Comparison of ENCODE assay signal across 17 cellular contexts in the genomic region with DNA sequence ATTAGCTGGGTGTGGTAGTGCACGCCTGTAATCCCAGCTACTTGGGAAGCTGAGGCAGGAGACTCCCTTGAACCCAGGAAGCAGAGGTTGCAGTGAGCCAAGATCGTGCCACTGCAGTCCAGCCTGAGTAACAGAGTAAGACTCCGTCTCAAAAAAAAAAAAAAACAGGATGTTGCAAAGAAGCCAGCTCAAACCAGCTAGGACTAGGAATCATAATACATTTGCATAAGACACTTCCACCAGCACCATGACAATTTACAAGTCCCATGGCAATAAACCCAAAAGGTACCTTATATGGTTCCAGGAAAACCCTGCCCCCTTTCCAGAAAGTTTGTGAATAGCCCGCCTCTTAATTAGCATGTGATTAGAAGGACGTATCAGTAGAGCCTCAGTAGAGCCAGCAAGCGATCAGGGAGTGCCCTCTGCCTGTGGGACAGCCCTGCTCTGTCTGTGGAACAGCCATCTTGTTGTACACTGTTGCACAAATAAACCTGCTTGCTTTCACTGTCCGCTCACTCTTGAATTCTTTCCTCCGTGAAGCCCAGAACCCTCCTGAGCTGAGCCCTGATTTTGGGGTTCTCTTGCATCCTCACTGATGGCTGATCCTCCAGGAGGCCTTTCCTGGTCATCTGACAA. TPM values are rescaled to one million over a fixed set of nuclear protein-coding genes. Genes with fewer than 3 reads are reported as not detected.
DNase-seq lines count a peak whose midpoint lies in the region; ATAC-seq, FAIRE-seq and TF ChIP-seq lines count a peak whose summit lies in the region.
"Had no signal": no experiment of that assay in that cellular context is flagged by ENCODE, and none has a peak within 500 bp of the region (broad histone marks: within the 10 kb centered on the region; RNA-seq: fewer than 3 reads in every experiment).

No MANE protein-coding gene starts in this region.

- H3K36me3 Mint-ChIP-seq in activated CD4-positive, alpha-beta memory T cell treated with anti-CD3 and anti-CD28 coated beads for 36 hours = no peaks in the 10 kb centered on the region
- no peaks in the 10 kb centered on the region for H3K36me3 Mint-ChIP-seq in activated CD4-positive, alpha-beta memory T cell treated with anti-CD3 and anti-CD28 coated beads, Interleukin-2, amount 10 ng/mL, durations not matched to agents 7 days and 5 days (ENCODE audit: low read depth)

- H3K4me3 Mint-ChIP-seq in activated CD4-positive, alpha-beta memory T cell treated with anti-CD3 and anti-CD28 coated beads for 36 hours = no peak overlapping the region
- no peak overlapping the region for H3K4me3 Mint-ChIP-seq in activated CD4-positive, alpha-beta memory T cell treated with anti-CD3 and anti-CD28 coated beads, Interleukin-2, amount 10 ng/mL, durations not matched to agents 7 days and 5 days

- H3F3A ChIP-seq in smooth muscle cell (ENCODE audit: low read depth) = no peaks in the 10 kb centered on the region

- H3K27ac Mint-ChIP-seq in activated CD4-positive, alpha-beta memory T cell treated with anti-CD3 and anti-CD28 coated beads for 36 hours = no peak overlapping the region
- H3K27ac Mint-ChIP-seq in activated CD4-positive, alpha-beta memory T cell treated with anti-CD3 and anti-CD28 coated beads, Interleukin-2, amount 10 ng/mL, durations not matched to agents 7 days and 5 days = no peak overlapping the region

- no peak overlapping the region for H3K18ac ChIP-seq in trophoblast cell (ENCODE audit: low read length)

- TF ChIP-seq CTCF in GM12878 (IDR thresholded peaks at IDR 0.05 in 2 of 3, conservative IDR thresholded peaks at IDR 0.05 in 1 of 3; ENCODE audit: control insufficient read depth in 2 of 3, extremely low read depth in 1 of 3, insufficient read depth in 1 of 3, low read depth in 3 of 3, low read length in 3 of 3) = peak; percentile 10 to 19 (median 17); a peak in 4 of 6 replicates
- no peak for TF ChIP-seq CTCF in smooth muscle cell (IDR thresholded peaks at IDR 0.05; ENCODE audit: borderline replicate concordance, insufficient read depth, poor library complexity, severe bottlenecking)

- intact Hi-C loops in activated CD4-positive, alpha-beta memory T cell treated with anti-CD3 and anti-CD28 coated beads for 36 hours (cut with micrococcal nuclease) = no loop called here
- intact Hi-C loops in GM12878 (cut with micrococcal nuclease; ENCODE audit: unreplicated experiment) = no loop called here

- H2BK120ac ChIP-seq in trophoblast cell (ENCODE audit: insufficient read depth, low read length, poor library complexity) = peak overlapping the region; percentile 63

- POLR2A ChIA-PET in activated CD4-positive, alpha-beta memory T cell treated with anti-CD3 and anti-CD28 coated beads for 36 hours (lab: Charles Lee) = interaction anchor here (0.6 kb wide), 1 partner anchor 71 kb away, joined by 3 read pairs; no protein-coding TSS in a partner anchor
- POLR2A ChIA-PET in activated CD4-positive, alpha-beta memory T cell treated with anti-CD3 and anti-CD28 coated beads, Interleukin-2, amount 10 ng/mL, durations not matched to agents 7 days and 5 days (lab: Charles Lee) = no interaction called here
- POLR2A ChIA-PET in GM12878 (lab: Charles Lee) = interaction anchor here (0.6 kb wide), 1 partner anchor 16 kb away, joined by 4 read pairs; no protein-coding TSS in a partner anchor

- peaks cover 3% of the 10 kb centered on the region for H3K4me1 Mint-ChIP-seq in activated CD4-positive, alpha-beta memory T cell treated with anti-CD3 and anti-CD28 coated beads for 36 hours (ENCODE audit: low read depth)
- H3K4me1 Mint-ChIP-seq in activated CD4-positive, alpha-beta memory T cell treated with anti-CD3 and anti-CD28 coated beads, Interleukin-2, amount 10 ng/mL, durations not matched to agents 7 days and 5 days = peaks cover 4% of the 10 kb centered on the region

- H2BK5ac ChIP-seq in trophoblast cell (ENCODE audit: low read depth, low read length, poor library complexity) = peak overlapping the region; percentile 66

- H3K27ac ChIP-seq in GM12878 (ENCODE audit: control insufficient read depth, insufficient read depth) (no peak overlapping the region), trophoblast cell (ENCODE audit: low read depth, low read length) (no peak overlapping the region), smooth muscle cell (ENCODE audit: low read depth) (no peak overlapping the region)
- H3K27ac ChIP-seq: colonic mucosa, thoracic aorta, WERI-Rb-1 had no signal

- H3K27me3 Mint-ChIP-seq in activated CD4-positive, alpha-beta memory T cell treated with anti-CD3 and anti-CD28 coated beads for 36 hours = no peaks in the 10 kb centered on the region
- no peaks in the 10 kb centered on the region for H3K27me3 Mint-ChIP-seq in activated CD4-positive, alpha-beta memory T cell treated with anti-CD3 and anti-CD28 coated beads, Interleukin-2, amount 10 ng/mL, durations not matched to agents 7 days and 5 days

- H3K4me3 ChIP-seq in GM12878 (no peak overlapping the region), trophoblast cell (ENCODE audit: low read depth, low read length) (no peak overlapping the region), smooth muscle cell (no peak overlapping the region)
- H3K4me3 ChIP-seq: colonic mucosa, thoracic aorta had no signal

- CTCF ChIA-PET in activated CD4-positive, alpha-beta memory T cell treated with anti-CD3 and anti-CD28 coated beads for 36 hours (lab: Charles Lee) = no interaction called here
- CTCF ChIA-PET in activated CD4-positive, alpha-beta memory T cell treated with anti-CD3 and anti-CD28 coated beads, Interleukin-2, amount 10 ng/mL, durations not matched to agents 7 days and 5 days (lab: Charles Lee) = interaction anchor here (1.8 kb wide), 1 partner anchor 10 kb away, joined by 4 read pairs; no protein-coding TSS in a partner anchor
- CTCF ChIA-PET in GM12878 (lab: Yijun Ruan, JAX) = interaction anchor here (1.6 kb wide), 1 partner anchor 31 kb away, joined by 4 read pairs; a partner anchor contains a TSS

- H3K9me3 ChIP-seq in GM12878 (replicated peaks; ENCODE audit: control insufficient read depth, insufficient read depth, low read length) (no peaks in the 10 kb centered on the region), trophoblast cell (ENCODE audit: insufficient read depth, low read depth, low read length) (no peaks in the 10 kb centered on the region), smooth muscle cell (replicated peaks; ENCODE audit: low read depth) (no peaks in the 10 kb centered on the region)
- H3K9me3 ChIP-seq: colonic mucosa, thoracic aorta had no signal

- no TSS peak for BruUV-seq in GM12878 (replicated peaks; lab: Mats Ljungman, UMichigan)

- H4K20me1 ChIP-seq in GM12878 (ENCODE audit: control insufficient read depth, insufficient read depth) (no peaks in the 10 kb centered on the region), smooth muscle cell (ENCODE audit: low read depth) (no peaks in the 10 kb centered on the region)

- no peaks in the 10 kb centered on the region for H3K79me2 ChIP-seq in GM12878 (ENCODE audit: control insufficient read depth, insufficient read depth, low read length)
- H3K79me2 ChIP-seq in trophoblast cell (ENCODE audit: control insufficient read depth, insufficient read depth, low read length, poor library complexity) = peaks cover 2% of the 10 kb centered on the region
- no peaks in the 10 kb centered on the region for H3K79me2 ChIP-seq in smooth muscle cell (ENCODE audit: low read depth)

- SMC1A ChIA-PET in GM12878 (lab: Charles Lee; ENCODE audit: uncharacterized antibody, unreplicated experiment) = interaction anchor here (0.6 kb wide), 1 partner anchor 13 kb away, joined by 3 read pairs; no protein-coding TSS in a partner anchor

- no peak for FAIRE-seq in GM12878 (lab: Jason Lieb, UNC)

- peak overlapping the region; percentile 15 for H2AK5ac ChIP-seq in trophoblast cell (ENCODE audit: low read length)

- H3K36me3 ChIP-seq in GM12878 (ENCODE audit: control insufficient read depth in 2 of 2, insufficient read depth in 2 of 2, low read length in 1 of 2) (no peaks in the 10 kb centered on the region), trophoblast cell (ENCODE audit: control insufficient read depth in 1 of 2, insufficient read depth in 2 of 2, low read length in 2 of 2) (no peaks in the 10 kb centered on the region), smooth muscle cell (ENCODE audit: low read depth) (no peaks in the 10 kb centered on the region)
- H3K36me3 ChIP-seq: colonic mucosa, thoracic aorta, WERI-Rb-1 had no signal

- H3K4me2 ChIP-seq in GM12878 (ENCODE audit: control insufficient read depth, insufficient read depth) (no peak overlapping the region), trophoblast cell (ENCODE audit: low read length) (no peak overlapping the region), smooth muscle cell (no peak overlapping the region)

- ATAC-seq in GM12878 (peak; percentile 61), HG02571 (IDR thresholded peaks at IDR 0.05; ENCODE audit: unreplicated experiment) (no peak)

- 24% methylated on average over 8 of the region's 8 CpGs for WGBS in GM12878 (ENCODE audit: insufficient coverage, insufficient replicate concordance, low lambda C conversion rate, missing lambda C conversion rate)
- no CpG with 5 or more reads among the region's 8 CpGs for WGBS in trophoblast cell (ENCODE audit: extremely low coverage, insufficient coverage, insufficient read length)
- WGBS in smooth muscle cell (ENCODE audit: low lambda C conversion rate) = 88% methylated on average over 8 of the region's 8 CpGs

- H4K91ac ChIP-seq in trophoblast cell (ENCODE audit: low read depth, low read length) = peak overlapping the region; percentile 57

- peak overlapping the region; percentile 82 for H3K14ac ChIP-seq in trophoblast cell (ENCODE audit: low read length)

- H4K12ac ChIP-seq in trophoblast cell (ENCODE audit: low read depth, low read length) = no peak overlapping the region

- no peaks in the 10 kb centered on the region; a peak in 1 of 4 replicates for H3K27me3 ChIP-seq in GM12878 (replicated peaks in 1 of 2; ENCODE audit: control insufficient read depth in 2 of 2, insufficient read depth in 2 of 2, low read length in 1 of 2)
- H3K27me3 ChIP-seq in trophoblast cell (ENCODE audit: insufficient read depth, low read length) = no peaks in the 10 kb centered on the region
- no peaks in the 10 kb centered on the region for H3K27me3 ChIP-seq in smooth muscle cell (ENCODE audit: low read depth)
- H3K27me3 ChIP-seq: colonic mucosa had no signal

- H3K79me1 ChIP-seq in trophoblast cell (ENCODE audit: low read length) = peaks cover 28% of the 10 kb centered on the region

- no peak overlapping the region for H3K9ac ChIP-seq in GM12878 (ENCODE audit: control insufficient read depth, insufficient read depth, low read length)
- H3K9ac ChIP-seq in trophoblast cell (ENCODE audit: low read length) = no peak overlapping the region
- no peak overlapping the region for H3K9ac ChIP-seq in smooth muscle cell (ENCODE audit: low read depth)

- in situ Hi-C loops in GM12878 (cut with MboI) = no loop called here

- H2BK12ac ChIP-seq in trophoblast cell (ENCODE audit: low read length) = no peak overlapping the region

- H3K23ac ChIP-seq in trophoblast cell (ENCODE audit: low read length) = no peak overlapping the region

- H3K4ac ChIP-seq in trophoblast cell (ENCODE audit: low read depth, low read length) = no peak overlapping the region

- RAD21 ChIA-PET in GM12878 (lab: Charles Lee; ENCODE audit: unreplicated experiment) = no interaction called here

- H2AFZ ChIP-seq in GM12878 (ENCODE audit: control insufficient read depth, low read depth, low read length) (no peak overlapping the region), trophoblast cell (ENCODE audit: insufficient read depth, low read length, poor library complexity) (no peak overlapping the region), smooth muscle cell (ENCODE audit: low read depth) (no peak overlapping the region)

- no peak for TF ChIP-seq POLR2A in GM12878 (IDR thresholded peaks at IDR 0.05; ENCODE audit: low read depth, low read length)

- DNase-seq in activated CD4-positive, alpha-beta memory T cell treated with anti-CD3 and anti-CD28 coated beads for 36 hours = peak; percentile 31
- no peak for DNase-seq in activated CD4-positive, alpha-beta memory T cell treated with anti-CD3 and anti-CD28 coated beads, Interleukin-2, amount 10 ng/mL, durations not matched to agents 7 days and 5 days
- peak; percentile 19 for DNase-seq in M059J (ENCODE audit: low read depth)
- DNase-seq in GM12878 (ENCODE audit: low read depth, low spot score) = no peak
- DNase-seq in trophoblast cell = peak in 1 of 2 donors; percentile 49
- no peak for DNase-seq in NCI-H1436 treated with DMSO at 0.1 percent for 48 hours (lab: John Stamatoyannopoulos, UW)
- DNase-seq in smooth muscle cell (lab: John Stamatoyannopoulos, UW; ENCODE audit: unreplicated experiment) = no peak
- DNase-seq: amygdala, colonic mucosa, mesenchymal stem cell, NCI-H187, NCI-H82, occipital lobe, SHP77, WERI-Rb-1 had no signal

- H3K9me3 Mint-ChIP-seq in activated CD4-positive, alpha-beta memory T cell treated with anti-CD3 and anti-CD28 coated beads for 36 hours = no peaks in the 10 kb centered on the region
- no peaks in the 10 kb centered on the region for H3K9me3 Mint-ChIP-seq in activated CD4-positive, alpha-beta memory T cell treated with anti-CD3 and anti-CD28 coated beads, Interleukin-2, amount 10 ng/mL, durations not matched to agents 7 days and 5 days

- H3K4me1 ChIP-seq in GM12878 (ENCODE audit: control insufficient read depth, insufficient read depth, low read length) = peaks cover 10% of the 10 kb centered on the region; the same call in 1 of the 2 replicates
- peaks cover 10 to 23% of the 10 kb centered on the region in 2 experiments for H3K4me1 ChIP-seq in trophoblast cell (ENCODE audit: control insufficient read depth in 1 of 2, insufficient read depth in 2 of 2, low read length in 2 of 2)
- no peaks in the 10 kb centered on the region for H3K4me1 ChIP-seq in smooth muscle cell (ENCODE audit: low read depth)
- H3K4me1 ChIP-seq: colonic mucosa had no signal

- H4K8ac ChIP-seq in trophoblast cell (ENCODE audit: low read depth, low read length) = peak overlapping the region; percentile 63

- TF ChIP-seq EP300 in GM12878 (IDR thresholded peaks at IDR 0.05; ENCODE audit: borderline replicate concordance in 1 of 2, control insufficient read depth in 1 of 2, low read depth in 2 of 2, low read length in 2 of 2) = no peak

- TF ChIP-seq RAD21 in GM12878 (IDR thresholded peaks at IDR 0.05; ENCODE audit: insufficient read depth, low read depth, low read length) = peak; percentile 41; the same call in 1 of the 2 replicates

RNA-seq across cellular contexts. Expression of a gene that starts 14.1 kb away (rescaled TPM):
- not detected for total RNA-seq in activated CD4-positive, alpha-beta memory T cell treated with anti-CD3 and anti-CD28 coated beads for 36 hours
- not detected for total RNA-seq in activated CD4-positive, alpha-beta memory T cell treated with anti-CD3 and anti-CD28 coated beads, Interleukin-2, amount 10 ng/mL, durations not matched to agents 7 days and 5 days
- total RNA-seq in M059J (2014; rRNA removed; shearing (Covaris generic)) = 1.1 and 3.5 TPM in 2 replicates
- not detected in 2 replicates for total RNA-seq in GM12878 (2013; cell fraction: nucleolus; rRNA removed)
- total RNA-seq in GM12878 (2014; rRNA removed) (0.06 TPM in 1 of 2 replicates, not detected in the other), GM12878 (2014; rRNA removed; fragmentation: Illumina TruSeq; extraction: Trizol) (0.04 TPM in 1 of 2 replicates, not detected in the other), GM12878 (2021) (0.28 and 0.88 TPM in 2 replicates), smooth muscle cell (0.40 and 0.67 TPM in 2 replicates)
- not detected for polyA plus RNA-seq in GM12878 (2011; ENCODE audit: low read depth)
- polyA plus RNA-seq in GM12878 (2011; rRNA removed) (0.26 TPM in 1 of 2 replicates, not detected in the other), GM12878 (2014; fragmentation: Illumina TruSeq; extraction: Trizol) (0.09 TPM in 1 of 2 replicates, not detected in the other), GM12878 (2014; fragmentation: Nextera tagmentation; extraction: Ambion mirVana) (not detected), GM12878 (2014; rRNA removed) (0.03 and 0.08 TPM in 2 replicates), GM12878 (2016; fragmentation: Nextera tagmentation; extraction: Ambion mirVana) (under 1 TPM; 0.43 to 0.78 TPM), smooth muscle cell (9.9 and 22.2 TPM in 2 replicates)
- polyA plus RNA-seq in GM12878 (2011; cell fraction: cytosol; rRNA removed) = 0.12 and 0.22 TPM in 2 replicates
- polyA plus RNA-seq in GM12878 (2011; cell fraction: nucleus; rRNA removed) = 0.01 and 0.10 TPM in 2 replicates
- not detected in 2 replicates for polyA plus RNA-seq in GM12878 (2012)
- polyA minus RNA-seq in GM12878 (2011; rRNA and poly(A)+ RNA removed) = not detected in 2 replicates
- 1.0 TPM in 1 of 2 replicates, not detected in the other for polyA minus RNA-seq in GM12878 (2011; cell fraction: cytosol; rRNA and poly(A)+ RNA removed)
- polyA minus RNA-seq in GM12878 (2011; cell fraction: nucleus; rRNA and poly(A)+ RNA removed) = 0.10 TPM in 1 of 2 replicates, not detected in the other
- 36.2 and 40.7 TPM in 2 replicates for polyA plus RNA-seq in trophoblast cell (2013)

RNA-seq across cellular contexts. Expression of a gene that starts 18.0 kb away (rescaled TPM):
- not detected for total RNA-seq in activated CD4-positive, alpha-beta memory T cell treated with anti-CD3 and anti-CD28 coated beads for 36 hours
- not detected for total RNA-seq in activated CD4-positive, alpha-beta memory T cell treated with anti-CD3 and anti-CD28 coated beads, Interleukin-2, amount 10 ng/mL, durations not matched to agents 7 days and 5 days
- total RNA-seq in M059J (2014; rRNA removed; shearing (Covaris generic)) = not detected in 2 replicates
- total RNA-seq in GM12878 (2013; cell fraction: nucleolus; rRNA removed) = not detected in 2 replicates
- total RNA-seq in GM12878 (2014; rRNA removed) (0.38 and 1.2 TPM in 2 replicates), GM12878 (2014; rRNA removed; fragmentation: Illumina TruSeq; extraction: Trizol) (0.27 and 0.28 TPM in 2 replicates), GM12878 (2021) (0.32 and 0.49 TPM in 2 replicates), smooth muscle cell (not detected in 2 replicates)
- polyA plus RNA-seq in GM12878 (2011; ENCODE audit: low read depth) = not detected
- polyA plus RNA-seq in GM12878 (2011; rRNA removed) (0.07 TPM in 1 of 2 replicates, not detected in the other), GM12878 (2014; fragmentation: Illumina TruSeq; extraction: Trizol) (0.34 TPM in 1 of 2 replicates, not detected in the other), GM12878 (2014; fragmentation: Nextera tagmentation; extraction: Ambion mirVana) (under 1 TPM in 1 of 2 experiments, not detected in 1; 0.24 TPM), GM12878 (2014; rRNA removed) (0.23 and 1.1 TPM in 2 replicates), GM12878 (2016; fragmentation: Nextera tagmentation; extraction: Ambion mirVana) (1 to 10 TPM in 1 of 2 experiments, under 1 TPM in 1; 0.95 to 2.4 TPM), smooth muscle cell (not detected in 2 replicates)
- polyA plus RNA-seq in GM12878 (2011; cell fraction: cytosol; rRNA removed) = 0.09 and 0.15 TPM in 2 replicates
- polyA plus RNA-seq in GM12878 (2011; cell fraction: nucleus; rRNA removed) = 0.26 TPM in 1 of 2 replicates, not detected in the other
- not detected in 2 replicates for polyA plus RNA-seq in GM12878 (2012)
- polyA minus RNA-seq in GM12878 (2011; rRNA and poly(A)+ RNA removed) = not detected in 2 replicates
- polyA minus RNA-seq in GM12878 (2011; cell fraction: cytosol; rRNA and poly(A)+ RNA removed) = not detected in 2 replicates
- polyA minus RNA-seq in GM12878 (2011; cell fraction: nucleus; rRNA and poly(A)+ RNA removed) = not detected in 2 replicates
- 0.41 and 0.61 TPM in 2 replicates for polyA plus RNA-seq in trophoblast cell (2013)
- total RNA-seq: colonic mucosa, occipital lobe had no signal

RNA-seq across cellular contexts. Expression of a gene that starts 29.1 kb away (rescaled TPM):
- total RNA-seq in activated CD4-positive, alpha-beta memory T cell treated with anti-CD3 and anti-CD28 coated beads for 36 hours = 10 to 100 TPM; 17.8 to 18.5 TPM
- 10 to 100 TPM; 25.8 to 28.0 TPM for total RNA-seq in activated CD4-positive, alpha-beta memory T cell treated with anti-CD3 and anti-CD28 coated beads, Interleukin-2, amount 10 ng/mL, durations not matched to agents 7 days and 5 days
- 16.5 and 16.7 TPM in 2 replicates for total RNA-seq in M059J (2014; rRNA removed; shearing (Covaris generic))
- total RNA-seq in GM12878 (2013; cell fraction: nucleolus; rRNA removed) = 11.7 and 16.2 TPM in 2 replicates
- total RNA-seq in GM12878 (2014; rRNA removed) (15.7 and 18.1 TPM in 2 replicates), GM12878 (2014; rRNA removed; fragmentation: Illumina TruSeq; extraction: Trizol) (14.0 and 15.4 TPM in 2 replicates), GM12878 (2021) (18.4 and 20.1 TPM in 2 replicates), smooth muscle cell (4.9 and 5.7 TPM in 2 replicates)
- polyA plus RNA-seq in GM12878 (2011; ENCODE audit: low read depth) = 8.2 TPM
- polyA plus RNA-seq in GM12878 (2011; rRNA removed) (0.82 and 2.2 TPM in 2 replicates), GM12878 (2014; fragmentation: Illumina TruSeq; extraction: Trizol) (4.7 and 9.3 TPM in 2 replicates), GM12878 (2014; fragmentation: Nextera tagmentation; extraction: Ambion mirVana) (1 to 10 TPM; 4.3 to 7.1 TPM), GM12878 (2014; rRNA removed) (10.7 and 12.3 TPM in 2 replicates), GM12878 (2016; fragmentation: Nextera tagmentation; extraction: Ambion mirVana) (10 to 100 TPM; 15.4 to 17.2 TPM), smooth muscle cell (9.4 and 11.9 TPM in 2 replicates)
- polyA plus RNA-seq in GM12878 (2011; cell fraction: cytosol; rRNA removed) = 5.1 and 5.4 TPM in 2 replicates
- 8.8 and 11.9 TPM in 2 replicates for polyA plus RNA-seq in GM12878 (2011; cell fraction: nucleus; rRNA removed)
- polyA plus RNA-seq in GM12878 (2012) = 15.6 and 15.7 TPM in 2 replicates
- 2.3 and 5.2 TPM in 2 replicates for polyA minus RNA-seq in GM12878 (2011; rRNA and poly(A)+ RNA removed)
- 2.4 and 7.6 TPM in 2 replicates for polyA minus RNA-seq in GM12878 (2011; cell fraction: cytosol; rRNA and poly(A)+ RNA removed)
- 4.0 and 7.3 TPM in 2 replicates for polyA minus RNA-seq in GM12878 (2011; cell fraction: nucleus; rRNA and poly(A)+ RNA removed)
- polyA plus RNA-seq in trophoblast cell (2013) = 15.3 and 15.9 TPM in 2 replicates

RNA-seq across cellular contexts. Expression of a gene that starts 30.2 kb away (rescaled TPM):
- total RNA-seq in activated CD4-positive, alpha-beta memory T cell treated with anti-CD3 and anti-CD28 coated beads for 36 hours = 1 to 10 TPM; 2.9 to 3.1 TPM
- total RNA-seq in activated CD4-positive, alpha-beta memory T cell treated with anti-CD3 and anti-CD28 coated beads, Interleukin-2, amount 10 ng/mL, durations not matched to agents 7 days and 5 days = 10 to 100 TPM; 20.9 TPM
- total RNA-seq in M059J (2014; rRNA removed; shearing (Covaris generic)) = not detected in 2 replicates
- 0.15 TPM in 2 replicates for total RNA-seq in GM12878 (2013; cell fraction: nucleolus; rRNA removed)
- total RNA-seq in GM12878 (2014; rRNA removed) (0.65 and 0.73 TPM in 2 replicates), GM12878 (2014; rRNA removed; fragmentation: Illumina TruSeq; extraction: Trizol) (0.32 and 0.54 TPM in 2 replicates), GM12878 (2021) (2.4 and 2.5 TPM in 2 replicates), smooth muscle cell (not detected in 2 replicates)
- polyA plus RNA-seq in GM12878 (2011; ENCODE audit: low read depth) = 0.68 TPM
- polyA plus RNA-seq in GM12878 (2011; rRNA removed) (0.06 and 0.15 TPM in 2 replicates), GM12878 (2014; fragmentation: Illumina TruSeq; extraction: Trizol) (0.19 and 2.0 TPM in 2 replicates), GM12878 (2014; fragmentation: Nextera tagmentation; extraction: Ambion mirVana) (under 1 TPM in 1 of 2 experiments, not detected in 1; 0.09 TPM), GM12878 (2014; rRNA removed) (2.2 and 3.1 TPM in 2 replicates), GM12878 (2016; fragmentation: Nextera tagmentation; extraction: Ambion mirVana) (under 1 TPM; 0.04 to 0.25 TPM), smooth muscle cell (not detected in 2 replicates)
- 0.12 and 0.15 TPM in 2 replicates for polyA plus RNA-seq in GM12878 (2011; cell fraction: cytosol; rRNA removed)
- 0.12 and 0.34 TPM in 2 replicates for polyA plus RNA-seq in GM12878 (2011; cell fraction: nucleus; rRNA removed)
- 1.2 and 1.7 TPM in 2 replicates for polyA plus RNA-seq in GM12878 (2012)
- polyA minus RNA-seq in GM12878 (2011; rRNA and poly(A)+ RNA removed) = 0.05 TPM in 1 of 2 replicates, not detected in the other
- not detected in 2 replicates for polyA minus RNA-seq in GM12878 (2011; cell fraction: cytosol; rRNA and poly(A)+ RNA removed)
- 0.10 TPM in 1 of 2 replicates, not detected in the other for polyA minus RNA-seq in GM12878 (2011; cell fraction: nucleus; rRNA and poly(A)+ RNA removed)
- 1.4 and 1.5 TPM in 2 replicates for polyA plus RNA-seq in trophoblast cell (2013)
- total RNA-seq: occipital lobe had no signal

RNA-seq across cellular contexts. Expression of a gene that starts 32.8 kb away (rescaled TPM):
- 10 to 100 TPM; 17.0 to 17.4 TPM for total RNA-seq in activated CD4-positive, alpha-beta memory T cell treated with anti-CD3 and anti-CD28 coated beads for 36 hours
- 10 to 100 TPM; 42.9 to 45.4 TPM for total RNA-seq in activated CD4-positive, alpha-beta memory T cell treated with anti-CD3 and anti-CD28 coated beads, Interleukin-2, amount 10 ng/mL, durations not matched to agents 7 days and 5 days
- 19.5 and 21.3 TPM in 2 replicates for total RNA-seq in M059J (2014; rRNA removed; shearing (Covaris generic))
- 36.2 and 41.0 TPM in 2 replicates for total RNA-seq in GM12878 (2013; cell fraction: nucleolus; rRNA removed)
- total RNA-seq in GM12878 (2014; rRNA removed) = 18.1 and 19.9 TPM in 2 replicates
- total RNA-seq in GM12878 (2014; rRNA removed; fragmentation: Illumina TruSeq; extraction: Trizol) = 5.9 and 7.1 TPM in 2 replicates
- 20.4 and 21.5 TPM in 2 replicates for total RNA-seq in GM12878 (2021)
- polyA plus RNA-seq in GM12878 (2011; ENCODE audit: low read depth) = 5.5 TPM
- 5.2 and 11.1 TPM in 2 replicates for polyA plus RNA-seq in GM12878 (2011; rRNA removed)
- polyA plus RNA-seq in GM12878 (2011; cell fraction: cytosol; rRNA removed) = 14.5 and 19.7 TPM in 2 replicates
- 46.6 and 53.1 TPM in 2 replicates for polyA plus RNA-seq in GM12878 (2011; cell fraction: nucleus; rRNA removed)
- 12.8 and 16.0 TPM in 2 replicates for polyA plus RNA-seq in GM12878 (2012)
- 8.1 and 15.1 TPM in 2 replicates for polyA plus RNA-seq in GM12878 (2014; fragmentation: Illumina TruSeq; extraction: Trizol)
- polyA plus RNA-seq in GM12878 (2014; fragmentation: Nextera tagmentation; extraction: Ambion mirVana) = 1 to 10 TPM; 2.3 to 2.7 TPM
- 22.0 and 29.8 TPM in 2 replicates for polyA plus RNA-seq in GM12878 (2014; rRNA removed)
- polyA plus RNA-seq in GM12878 (2016; fragmentation: Nextera tagmentation; extraction: Ambion mirVana) = 10 to 100 TPM; 25.0 TPM
- polyA minus RNA-seq in GM12878 (2011; rRNA and poly(A)+ RNA removed) = 11.8 and 19.9 TPM in 2 replicates
- 6.0 and 8.6 TPM in 2 replicates for polyA minus RNA-seq in GM12878 (2011; cell fraction: cytosol; rRNA and poly(A)+ RNA removed)
- polyA minus RNA-seq in GM12878 (2011; cell fraction: nucleus; rRNA and poly(A)+ RNA removed) = 15.2 and 22.9 TPM in 2 replicates
- 40.6 and 43.8 TPM in 2 replicates for polyA plus RNA-seq in trophoblast cell (2013)
- 10.5 and 15.3 TPM in 2 replicates for total RNA-seq in smooth muscle cell
- polyA plus RNA-seq in smooth muscle cell = 19.6 and 30.9 TPM in 2 replicates

Comparison
In these comparisons a context has a peak if more than half of its experiments do, and no peak if none do; other contexts are left out.
1. DNase-seq: peak in activated CD4-positive, alpha-beta memory T cell treated with anti-CD3 and anti-CD28 coated beads for 36 hours (single experiment) and M059J (single experiment); none in activated CD4-positive, alpha-beta memory T cell treated with anti-CD3 and anti-CD28 coated beads, Interleukin-2, amount 10 ng/mL, durations not matched to agents 7 days and 5 days (single experiment), GM12878 (single experiment), NCI-H1436 treated with DMSO at 0.1 percent for 48 hours (single experiment) and smooth muscle cell (single experiment).